Comparison of ENCODE assay signal across 1 cellular context in the genomic region with DNA sequence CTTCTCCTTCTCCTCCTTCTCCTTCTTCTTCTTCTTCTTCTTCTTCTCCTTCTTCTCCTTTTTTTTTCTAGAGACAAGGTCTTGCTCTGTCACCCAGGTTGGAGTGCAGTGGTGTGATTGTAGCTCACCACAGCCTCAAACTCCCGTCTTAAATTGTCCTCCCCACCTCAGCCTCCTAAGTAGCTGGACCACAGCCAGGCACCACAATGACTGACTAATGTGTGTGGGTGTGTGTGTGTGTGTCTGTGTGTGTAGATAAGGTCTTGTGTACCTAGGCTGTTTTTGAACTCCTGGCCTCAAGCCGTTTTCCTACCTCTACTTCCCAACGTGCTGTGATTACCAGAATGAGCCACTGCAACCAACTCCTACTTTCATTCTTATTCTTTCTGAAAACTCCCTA.
TF ChIP-seq lines count a peak whose summit lies in the region.

No MANE protein-coding gene starts in this region.

TF ChIP-seq in IMR-90, 13 proteins besides CTCF, POLR2A, EP300 and RAD21 (continued from another document):
- TF ChIP-seq, protein P1, sequence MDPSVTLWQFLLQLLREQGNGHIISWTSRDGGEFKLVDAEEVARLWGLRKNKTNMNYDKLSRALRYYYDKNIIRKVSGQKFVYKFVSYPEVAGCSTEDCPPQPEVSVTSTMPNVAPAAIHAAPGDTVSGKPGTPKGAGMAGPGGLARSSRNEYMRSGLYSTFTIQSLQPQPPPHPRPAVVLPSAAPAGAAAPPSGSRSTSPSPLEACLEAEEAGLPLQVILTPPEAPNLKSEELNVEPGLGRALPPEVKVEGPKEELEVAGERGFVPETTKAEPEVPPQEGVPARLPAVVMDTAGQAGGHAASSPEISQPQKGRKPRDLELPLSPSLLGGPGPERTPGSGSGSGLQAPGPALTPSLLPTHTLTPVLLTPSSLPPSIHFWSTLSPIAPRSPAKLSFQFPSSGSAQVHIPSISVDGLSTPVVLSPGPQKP (IDR thresholded peaks at IDR 0.05; ENCODE audit: borderline replicate concordance, low read depth, low read length), result no peak
- no peak for TF ChIP-seq SMC3 (IDR thresholded peaks at IDR 0.05; ENCODE audit: low read depth, low read length)
- TF ChIP-seq RFX5 (IDR thresholded peaks at IDR 0.05; ENCODE audit: low read depth, low read length), result no peak
- no peak for TF ChIP-seq FOS (IDR thresholded peaks at IDR 0.05; ENCODE audit: low read depth, low read length)
- no peak for TF ChIP-seq CHD1 (IDR thresholded peaks at IDR 0.05; ENCODE audit: low read depth, low read length)
- TF ChIP-seq USF2 (IDR thresholded peaks at IDR 0.05; ENCODE audit: low read depth, low read length), result no peak
- no peak for TF ChIP-seq RCOR1 (IDR thresholded peaks at IDR 0.05; ENCODE audit: insufficient replicate concordance, low read length)
